ENCODE assay signal across 2 cellular contexts in genomic region chr22:30128511-30128910, GRCh38.
TF ChIP-seq lines count a peak whose summit lies in the region.

No MANE protein-coding gene starts in this region.

TF ChIP-seq in HCT116, 20 proteins besides CTCF, POLR2A, EP300 and RAD21 (continued from another document):
- TF ChIP-seq, protein P1, sequence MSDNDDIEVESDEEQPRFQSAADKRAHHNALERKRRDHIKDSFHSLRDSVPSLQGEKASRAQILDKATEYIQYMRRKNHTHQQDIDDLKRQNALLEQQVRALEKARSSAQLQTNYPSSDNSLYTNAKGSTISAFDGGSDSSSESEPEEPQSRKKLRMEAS (IDR thresholded peaks at IDR 0.05) = no peak
- TF ChIP-seq ELF1 (IDR thresholded peaks at IDR 0.05; ENCODE audit: borderline replicate concordance, low read depth) (no peak), SRF (IDR thresholded peaks at IDR 0.05; ENCODE audit: low read depth) (no peak), FOSL1 (IDR thresholded peaks at IDR 0.05; ENCODE audit: low read depth) (no peak), YY1 (IDR thresholded peaks at IDR 0.05; ENCODE audit: extremely low read depth, insufficient replicate concordance, low read depth, low read length) (no peak), EZH2 (IDR thresholded peaks at IDR 0.05) (no peak), EZH2phosphoT487 (IDR thresholded peaks at IDR 0.05; ENCODE audit: borderline replicate concordance) (no peak), EGR1 (IDR thresholded peaks at IDR 0.05; ENCODE audit: low read depth) (no peak), ZFX (IDR thresholded peaks at IDR 0.05) (no peak)
- TF ChIP-seq, protein P2, sequence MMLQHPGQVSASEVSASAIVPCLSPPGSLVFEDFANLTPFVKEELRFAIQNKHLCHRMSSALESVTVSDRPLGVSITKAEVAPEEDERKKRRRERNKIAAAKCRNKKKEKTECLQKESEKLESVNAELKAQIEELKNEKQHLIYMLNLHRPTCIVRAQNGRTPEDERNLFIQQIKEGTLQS (IDR thresholded peaks at IDR 0.05) = no peak
- TF ChIP-seq, protein P3, sequence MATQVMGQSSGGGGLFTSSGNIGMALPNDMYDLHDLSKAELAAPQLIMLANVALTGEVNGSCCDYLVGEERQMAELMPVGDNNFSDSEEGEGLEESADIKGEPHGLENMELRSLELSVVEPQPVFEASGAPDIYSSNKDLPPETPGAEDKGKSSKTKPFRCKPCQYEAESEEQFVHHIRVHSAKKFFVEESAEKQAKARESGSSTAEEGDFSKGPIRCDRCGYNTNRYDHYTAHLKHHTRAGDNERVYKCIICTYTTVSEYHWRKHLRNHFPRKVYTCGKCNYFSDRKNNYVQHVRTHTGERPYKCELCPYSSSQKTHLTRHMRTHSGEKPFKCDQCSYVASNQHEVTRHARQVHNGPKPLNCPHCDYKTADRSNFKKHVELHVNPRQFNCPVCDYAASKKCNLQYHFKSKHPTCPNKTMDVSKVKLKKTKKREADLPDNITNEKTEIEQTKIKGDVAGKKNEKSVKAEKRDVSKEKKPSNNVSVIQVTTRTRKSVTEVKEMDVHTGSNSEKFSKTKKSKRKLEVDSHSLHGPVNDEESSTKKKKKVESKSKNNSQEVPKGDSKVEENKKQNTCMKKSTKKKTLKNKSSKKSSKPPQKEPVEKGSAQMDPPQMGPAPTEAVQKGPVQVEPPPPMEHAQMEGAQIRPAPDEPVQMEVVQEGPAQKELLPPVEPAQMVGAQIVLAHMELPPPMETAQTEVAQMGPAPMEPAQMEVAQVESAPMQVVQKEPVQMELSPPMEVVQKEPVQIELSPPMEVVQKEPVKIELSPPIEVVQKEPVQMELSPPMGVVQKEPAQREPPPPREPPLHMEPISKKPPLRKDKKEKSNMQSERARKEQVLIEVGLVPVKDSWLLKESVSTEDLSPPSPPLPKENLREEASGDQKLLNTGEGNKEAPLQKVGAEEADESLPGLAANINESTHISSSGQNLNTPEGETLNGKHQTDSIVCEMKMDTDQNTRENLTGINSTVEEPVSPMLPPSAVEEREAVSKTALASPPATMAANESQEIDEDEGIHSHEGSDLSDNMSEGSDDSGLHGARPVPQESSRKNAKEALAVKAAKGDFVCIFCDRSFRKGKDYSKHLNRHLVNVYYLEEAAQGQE (IDR thresholded peaks at IDR 0.05; ENCODE audit: low read depth) = no peak
- TF ChIP-seq, protein P4, sequence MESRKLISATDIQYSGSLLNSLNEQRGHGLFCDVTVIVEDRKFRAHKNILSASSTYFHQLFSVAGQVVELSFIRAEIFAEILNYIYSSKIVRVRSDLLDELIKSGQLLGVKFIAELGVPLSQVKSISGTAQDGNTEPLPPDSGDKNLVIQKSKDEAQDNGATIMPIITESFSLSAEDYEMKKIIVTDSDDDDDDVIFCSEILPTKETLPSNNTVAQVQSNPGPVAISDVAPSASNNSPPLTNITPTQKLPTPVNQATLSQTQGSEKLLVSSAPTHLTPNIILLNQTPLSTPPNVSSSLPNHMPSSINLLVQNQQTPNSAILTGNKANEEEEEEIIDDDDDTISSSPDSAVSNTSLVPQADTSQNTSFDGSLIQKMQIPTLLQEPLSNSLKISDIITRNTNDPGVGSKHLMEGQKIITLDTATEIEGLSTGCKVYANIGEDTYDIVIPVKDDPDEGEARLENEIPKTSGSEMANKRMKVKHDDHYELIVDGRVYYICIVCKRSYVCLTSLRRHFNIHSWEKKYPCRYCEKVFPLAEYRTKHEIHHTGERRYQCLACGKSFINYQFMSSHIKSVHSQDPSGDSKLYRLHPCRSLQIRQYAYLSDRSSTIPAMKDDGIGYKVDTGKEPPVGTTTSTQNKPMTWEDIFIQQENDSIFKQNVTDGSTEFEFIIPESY (IDR thresholded peaks at IDR 0.05; ENCODE audit: extremely low read depth, insufficient replicate concordance, low read length) = no peak
TF ChIP-seq in HCT116: peak in this region for 0.

TF ChIP-seq in IMR-90, 13 proteins besides CTCF, POLR2A, EP300 and RAD21 (continued from another document):
- TF ChIP-seq, protein P5, sequence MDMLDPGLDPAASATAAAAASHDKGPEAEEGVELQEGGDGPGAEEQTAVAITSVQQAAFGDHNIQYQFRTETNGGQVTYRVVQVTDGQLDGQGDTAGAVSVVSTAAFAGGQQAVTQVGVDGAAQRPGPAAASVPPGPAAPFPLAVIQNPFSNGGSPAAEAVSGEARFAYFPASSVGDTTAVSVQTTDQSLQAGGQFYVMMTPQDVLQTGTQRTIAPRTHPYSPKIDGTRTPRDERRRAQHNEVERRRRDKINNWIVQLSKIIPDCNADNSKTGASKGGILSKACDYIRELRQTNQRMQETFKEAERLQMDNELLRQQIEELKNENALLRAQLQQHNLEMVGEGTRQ (IDR thresholded peaks at IDR 0.05; ENCODE audit: low read depth, low read length) = no peak
- TF ChIP-seq RCOR1 (IDR thresholded peaks at IDR 0.05; ENCODE audit: insufficient replicate concordance, low read length) (no peak), CHD1 (IDR thresholded peaks at IDR 0.05; ENCODE audit: low read depth, low read length) (no peak), NFE2L2 (IDR thresholded peaks at IDR 0.05; ENCODE audit: low read depth, low read length) (no peak), FOS (IDR thresholded peaks at IDR 0.05; ENCODE audit: low read depth, low read length) (no peak), BHLHE40 (IDR thresholded peaks at IDR 0.05; ENCODE audit: low read depth, low read length) (no peak), SMC3 (IDR thresholded peaks at IDR 0.05; ENCODE audit: low read depth, low read length) (no peak), MAFK (IDR thresholded peaks at IDR 0.05; ENCODE audit: low read depth, low read length) (no peak)
TF ChIP-seq in IMR-90: peak in this region for 0.
